18 cellular contexts compared by ENCODE assay signal in genomic region chr1:218865591-218865990, GRCh38.
DNase-seq lines count a peak whose midpoint lies in the region; ATAC-seq and TF ChIP-seq lines count a peak whose summit lies in the region.
"Had no signal": no experiment of that assay in that cellular context is flagged by ENCODE, and none has a peak within 500 bp of the region (broad histone marks: within the 10 kb centered on the region; RNA-seq: fewer than 3 reads in every experiment).

No MANE protein-coding gene starts in this region.

- peak; percentile 9 for DNase-seq in AG10803 (ENCODE audit: low read depth)
- DNase-seq in LHCN-M2 (ENCODE audit: low read depth): peak; percentile 59
- DNase-seq in dermis blood vessel endothelial cell: peak; percentile 30
- DNase-seq in right lobe of liver: no peak
- no peak for DNase-seq in AG20443 (ENCODE audit: low spot score)
- no peak for DNase-seq in NCI-H526 (lab: John Stamatoyannopoulos, UW)
- no peak for DNase-seq in esophagus squamous epithelium (lab: John Stamatoyannopoulos, UW)
- DNase-seq: activated CD4-positive, alpha-beta memory T cell treated with anti-CD3 and anti-CD28 coated beads, Interleukin-2, amount 10 ng/mL, durations not matched to agents 7 days and 5 days; activated T-cell treated with anti-CD3 and anti-CD28 coated beads, Interleukin-2, amount 50 U/mL, for 72 hours; Caco-2; hypothalamus; left cardiac atrium; NCI-H187; NCI-H526 treated with DMSO at 0.1 percent for 48 hours; posterior cingulate gyrus; stimulated activated CD4-positive, alpha-beta T cell treated with anti-CD3 and anti-CD28 coated beads, Interleukin-12 subunit alpha, Interleukin-12 subunit beta, amount 100 ng/mL, for 4 hours had no signal

- 20% methylated on average over 1 of the region's 1 CpG for WGBS in right lobe of liver (ENCODE audit: insufficient coverage, low coverage, low lambda C conversion rate, missing lambda C conversion rate)
- WGBS in esophagus squamous epithelium, 2 donors: 50 to 55% methylated on average over 1 of the region's 1 CpG

- H3K27me3 ChIP-seq in right lobe of liver (no peaks in the 10 kb centered on the region), esophagus squamous epithelium (no peaks in the 10 kb centered on the region)
- H3K27me3 ChIP-seq: vagina had no signal

- peak; percentile 70 to 90 (median 80) for ATAC-seq in right lobe of liver
- no peak for ATAC-seq in HG03095 (IDR thresholded peaks at IDR 0.05; ENCODE audit: unreplicated experiment)
- ATAC-seq: activated T-cell treated with anti-CD3 and anti-CD28 coated beads, Interleukin-2, amount 50 U/mL, for 72 hours had no signal

- intact Hi-C loops in right lobe of liver (cut with DNase I): no loop called here
- intact Hi-C loops in esophagus squamous epithelium (cut with DNase I): no loop called here

- H3K36me3 ChIP-seq in right lobe of liver (no peaks in the 10 kb centered on the region), esophagus squamous epithelium (no peaks in the 10 kb centered on the region)
- H3K36me3 ChIP-seq: vagina had no signal

- H3K9me3 ChIP-seq in right lobe of liver: no peaks in the 10 kb centered on the region
- H3K9me3 ChIP-seq in esophagus squamous epithelium: no peaks in the 10 kb centered on the region
- H3K9me3 ChIP-seq: Caco-2, vagina had no signal

- H3K4me1 ChIP-seq in right lobe of liver: peaks cover 0 to 12% (median 4%) of the 10 kb centered on the region in 4 donors
- no peaks in the 10 kb centered on the region for H3K4me1 ChIP-seq in esophagus squamous epithelium
- H3K4me1 ChIP-seq: Caco-2, vagina had no signal

- H3K27ac ChIP-seq in right lobe of liver: no peak overlapping the region
- no peak overlapping the region for H3K27ac ChIP-seq in esophagus squamous epithelium
- H3K27ac ChIP-seq: vagina had no signal

- H3K4me3 ChIP-seq in AG10803 (ENCODE audit: low read length): no peak overlapping the region
- H3K4me3 ChIP-seq in right lobe of liver: no peak overlapping the region
- no peak overlapping the region for H3K4me3 ChIP-seq in esophagus squamous epithelium
- H3K4me3 ChIP-seq: vagina had no signal

- TF ChIP-seq CTCF in AG10803 (conservative IDR thresholded peaks at IDR 0.05; ENCODE audit: low read length) (no peak), right lobe of liver (IDR thresholded peaks at IDR 0.05) (no peak), esophagus squamous epithelium (IDR thresholded peaks at IDR 0.05) (no peak)

- TF ChIP-seq POLR2A in right lobe of liver (IDR thresholded peaks at IDR 0.05) (no peak), esophagus squamous epithelium (IDR thresholded peaks at IDR 0.05) (no peak)

Comparison
In these comparisons a context has a peak if more than half of its experiments do, and no peak if none do; other contexts are left out.
1. DNase-seq: peak in AG10803 (single experiment), LHCN-M2 (single experiment) and dermis blood vessel endothelial cell (single experiment); none in right lobe of liver (0 of 3), AG20443 (single experiment), NCI-H526 (0 of 2) and esophagus squamous epithelium (single experiment).